Comparison of ENCODE assay signal across 9 cellular contexts in the genomic region with DNA sequence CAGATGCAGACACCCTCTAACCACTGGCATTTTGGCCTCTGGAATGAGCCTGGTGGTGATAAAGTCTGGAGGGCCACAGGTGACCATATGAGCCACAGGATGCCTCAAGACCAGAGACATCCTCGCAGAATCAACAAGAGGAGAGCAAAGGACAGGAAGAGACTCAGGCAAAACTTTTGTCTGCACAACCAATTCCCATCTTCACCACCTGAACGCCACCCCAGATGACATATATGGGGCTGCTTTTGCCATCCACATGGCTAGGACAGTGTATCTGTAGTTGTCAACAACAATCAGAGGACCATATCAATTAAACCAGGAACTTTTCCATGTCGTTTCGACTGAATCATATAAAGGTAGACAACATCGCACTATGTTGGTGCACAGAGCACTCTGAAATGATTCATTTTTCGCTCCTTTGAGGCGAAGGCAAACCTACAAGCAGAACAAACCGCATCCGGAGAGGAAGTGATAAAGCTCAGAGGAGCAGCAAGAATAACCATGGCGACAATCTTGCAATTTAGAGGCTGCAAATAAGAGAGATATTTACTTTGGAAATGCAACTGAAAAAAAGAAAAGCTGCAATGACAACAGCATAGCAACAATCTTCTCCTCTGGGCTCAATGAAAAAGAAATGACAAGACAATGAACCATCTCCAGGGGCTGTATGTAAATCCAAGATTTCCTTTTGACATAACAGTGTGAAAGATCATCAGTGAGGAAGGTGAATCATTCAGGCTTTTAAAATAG.
DNase-seq lines count a peak whose midpoint lies in the region; ATAC-seq and TF ChIP-seq lines count a peak whose summit lies in the region.
"Had no signal": no experiment of that assay in that cellular context is flagged by ENCODE, and none has a peak within 500 bp of the region (broad histone marks: within the 10 kb centered on the region; RNA-seq: fewer than 3 reads in every experiment).

No MANE protein-coding gene starts in this region.

- no peaks in the 10 kb centered on the region for H3K4me1 ChIP-seq in aorta (ENCODE audit: control insufficient read depth in 1 of 2, insufficient read depth in 2 of 2, low read length in 2 of 2)

- peak overlapping the region; percentile 69 to 92 (median 84) for H3K27ac Mint-ChIP-seq in naive B cell

- H3K4me1 Mint-ChIP-seq in naive B cell = peaks cover 36 to 57% (median 43%) of the 10 kb centered on the region in 3 donors

- H3K27me3 Mint-ChIP-seq in naive B cell = peaks cover 18 to 41% (median 31%) of the 10 kb centered on the region in 3 donors

- peaks cover 0 to 6% of the 10 kb centered on the region in 2 donors for H3K36me3 Mint-ChIP-seq in naive B cell

- no peaks in the 10 kb centered on the region for H3K36me3 ChIP-seq in aorta (ENCODE audit: control insufficient read depth in 1 of 2, insufficient read depth in 2 of 2, low read length in 1 of 2)
- H3K36me3 ChIP-seq: thoracic aorta had no signal

- H3K27me3 ChIP-seq in aorta (ENCODE audit: control insufficient read depth in 1 of 2, insufficient read depth in 2 of 2, low read length in 1 of 2) = no peaks in the 10 kb centered on the region

- ATAC-seq in GM21786 (IDR thresholded peaks at IDR 0.05; ENCODE audit: unreplicated experiment) = peak; percentile 67
- ATAC-seq in naive B cell (ENCODE audit: low read depth in 2 of 2) = peak; percentile 43 to 44
- no peak for ATAC-seq in aorta (ENCODE audit: low FRiP score)

- intact Hi-C loops in aorta (cut with DNase I) = no loop called here

- TF ChIP-seq CTCF in GM12864 (IDR thresholded peaks at IDR 0.05; ENCODE audit: low read depth, low read length, missing control alignments) = no peak
- TF ChIP-seq CTCF in NB4 (IDR thresholded peaks at IDR 0.05; ENCODE audit: low read depth, low read length) = no peak

- TF ChIP-seq POLR2A in NB4 (IDR thresholded peaks at IDR 0.05; ENCODE audit: extremely low read depth, insufficient read length) = no peak

- peak; percentile 84 for DNase-seq in GM12864 (ENCODE audit: low read depth)
- peak; percentile 79 for DNase-seq in NB4 (ENCODE audit: low read depth)
- peak; percentile 54 for DNase-seq in activated T-cell treated with anti-CD3 and anti-CD28 coated beads for 4 hours
- peak; percentile 61 for DNase-seq in naive B cell
- no peak for DNase-seq in aorta
- DNase-seq in GM03348 (ENCODE audit: low spot score) = no peak
- no peak for DNase-seq in HuH-7 (ENCODE audit: low spot score)

- H3K27ac ChIP-seq in aorta (ENCODE audit: low read depth in 1 of 2, low read length in 2 of 2) = no peak overlapping the region
- H3K27ac ChIP-seq: thoracic aorta had no signal

- no peaks in the 10 kb centered on the region for H3K9me3 ChIP-seq in aorta (ENCODE audit: control insufficient read depth, low read length)
- H3K9me3 ChIP-seq: thoracic aorta had no signal

- 79 to 87% methylated on average over 10 of the region's 10 CpGs for WGBS in aorta, 2 donors

- peaks cover 0 to 24% (median 21%) of the 10 kb centered on the region in 7 donors for H3K9me3 Mint-ChIP-seq in naive B cell

- H3K4me3 ChIP-seq in GM12864 (ENCODE audit: low read depth, low read length) = peak overlapping the region; percentile 39
- no peak overlapping the region for H3K4me3 ChIP-seq in NB4 (ENCODE audit: low read depth, low read length)
- H3K4me3 ChIP-seq in aorta (ENCODE audit: low read length in 2 of 2) = no peak overlapping the region
- H3K4me3 ChIP-seq: thoracic aorta had no signal

- H3K4me3 Mint-ChIP-seq in naive B cell = peak overlapping the region in 5 of 8 donors; percentile 7 to 82 (median 35)

Comparison
In these comparisons a context has a peak if more than half of its experiments do, and no peak if none do; other contexts are left out.
1. DNase-seq: peak in GM12864 (single experiment), NB4 (single experiment), activated T-cell treated with anti-CD3 and anti-CD28 coated beads for 4 hours (single experiment) and naive B cell (single experiment); none in aorta (0 of 2), GM03348 (single experiment) and HuH-7 (single experiment).